In the genomic region with DNA sequence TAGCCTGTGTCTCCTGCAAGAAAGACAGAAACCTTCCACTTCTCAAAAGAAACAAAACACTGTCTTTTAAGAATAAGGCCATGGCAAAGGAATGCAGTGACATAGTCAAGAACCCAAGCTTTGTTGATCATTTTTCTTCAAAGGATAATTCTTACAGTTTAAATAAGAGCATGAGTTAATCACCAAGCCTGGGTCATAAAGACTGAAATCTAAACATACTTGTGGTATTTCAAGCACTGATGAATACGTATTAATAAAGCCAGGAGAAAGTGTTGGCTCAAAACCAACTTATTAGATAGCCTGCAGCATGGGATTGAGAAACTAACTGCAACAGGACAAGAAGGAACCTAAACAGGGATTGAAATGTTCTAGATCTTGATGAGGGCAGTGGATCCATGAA, we compare ENCODE assay signal across 19 cellular contexts.
DNase-seq lines count a peak whose midpoint lies in the region; ATAC-seq lines count a peak whose summit lies in the region.
"Had no signal": no experiment of that assay in that cellular context is flagged by ENCODE, and none has a peak within 500 bp of the region (broad histone marks: within the 10 kb centered on the region; RNA-seq: fewer than 3 reads in every experiment).

No MANE protein-coding gene starts in this region.

- no peak overlapping the region for H2BK12ac ChIP-seq in mesenchymal stem cell (ENCODE audit: low read length in 2 of 2)
- H2BK12ac ChIP-seq in neuronal stem cell (ENCODE audit: low read length) = no peak overlapping the region

- no peak overlapping the region for H2BK120ac ChIP-seq in mesenchymal stem cell (ENCODE audit: low read depth, low read length)
- H2BK120ac ChIP-seq in neuronal stem cell (ENCODE audit: low read depth, low read length) = no peak overlapping the region

- no peak overlapping the region for H3K14ac ChIP-seq in mesenchymal stem cell (ENCODE audit: low read length in 2 of 2)
- H3K14ac ChIP-seq in neuronal stem cell (ENCODE audit: low read length) = no peak overlapping the region

- no peaks in the 10 kb centered on the region for H3K9me3 ChIP-seq in mesenchymal stem cell (ENCODE audit: control insufficient read depth, low read length)
- H3K9me3 ChIP-seq in neuronal stem cell (replicated peaks in 1 of 2; ENCODE audit: control insufficient read depth in 2 of 2, insufficient read depth in 1 of 2, low read depth in 1 of 2, low read length in 2 of 2) = no peaks in the 10 kb centered on the region

- H3K79me1 ChIP-seq in mesenchymal stem cell (replicated peaks; ENCODE audit: low read length, poor library complexity, severe bottlenecking) (no peaks in the 10 kb centered on the region), neuronal stem cell (ENCODE audit: low read depth, low read length) (no peaks in the 10 kb centered on the region)

- H3K4me1 ChIP-seq in mesenchymal stem cell (ENCODE audit: control insufficient read depth, insufficient read depth, low read depth, low read length) (peaks cover 2% of the 10 kb centered on the region), neuronal stem cell (ENCODE audit: control insufficient read depth in 2 of 2, insufficient read depth in 1 of 2, low read depth in 1 of 2, low read length in 2 of 2) (peaks cover 6 to 10% of the 10 kb centered on the region in 2 donors)

- H3K27me3 ChIP-seq in mesenchymal stem cell (ENCODE audit: control insufficient read depth in 1 of 2, insufficient read depth in 1 of 2, low read length in 2 of 2) (peaks cover 0 to 5% of the 10 kb centered on the region in 2 experiments), neuronal stem cell (ENCODE audit: control insufficient read depth in 3 of 3, insufficient read depth in 3 of 3, low read depth in 1 of 3, low read length in 3 of 3) (no peaks in the 10 kb centered on the region)
- H3K27me3 ChIP-seq: neural progenitor cell had no signal

- no peak overlapping the region for H4K91ac ChIP-seq in mesenchymal stem cell (ENCODE audit: low read length)
- no peak overlapping the region for H4K91ac ChIP-seq in neuronal stem cell (ENCODE audit: low read depth, low read length, poor library complexity)

- H3K36me3 ChIP-seq in mesenchymal stem cell (ENCODE audit: control insufficient read depth in 1 of 2, insufficient read depth in 2 of 2, low read depth in 1 of 2, low read length in 2 of 2) = no peaks in the 10 kb centered on the region
- H3K36me3 ChIP-seq in neuronal stem cell (replicated peaks in 1 of 2; ENCODE audit: control insufficient read depth in 2 of 2, insufficient read depth in 2 of 2, low read length in 2 of 2) = peaks cover 0 to 32% of the 10 kb centered on the region in 2 donors
- H3K36me3 ChIP-seq: neural progenitor cell had no signal

- H2BK15ac ChIP-seq in mesenchymal stem cell (ENCODE audit: low read depth, poor library complexity, severe bottlenecking) = no peak overlapping the region
- no peak overlapping the region for H2BK15ac ChIP-seq in neuronal stem cell (ENCODE audit: low read length)

- H3K27ac ChIP-seq in epithelial cell of prostate (no peak overlapping the region), mesenchymal stem cell (ENCODE audit: low read length, poor library complexity, severe bottlenecking) (no peak overlapping the region), neuronal stem cell (replicated peaks; ENCODE audit: low read length) (no peak overlapping the region)
- H3K27ac ChIP-seq: neural progenitor cell had no signal

- H4K8ac ChIP-seq in mesenchymal stem cell (ENCODE audit: low read length) (no peak overlapping the region), neuronal stem cell (ENCODE audit: low read depth, low read length) (no peak overlapping the region)

- H3K23ac ChIP-seq in mesenchymal stem cell (ENCODE audit: low read length in 2 of 2) = no peak overlapping the region
- no peak overlapping the region for H3K23ac ChIP-seq in neuronal stem cell (ENCODE audit: low read depth, low read length, poor library complexity)

- H3K4ac ChIP-seq in mesenchymal stem cell (ENCODE audit: low read depth in 1 of 2, low read length in 2 of 2) (no peak overlapping the region), neuronal stem cell (ENCODE audit: low read length) (no peak overlapping the region)

- no peak overlapping the region for H2BK5ac ChIP-seq in mesenchymal stem cell (ENCODE audit: low read depth, low read length, poor library complexity, severe bottlenecking)
- H2BK5ac ChIP-seq in neuronal stem cell (ENCODE audit: low read length) = no peak overlapping the region

- H3K4me2 ChIP-seq in mesenchymal stem cell (ENCODE audit: low read length, poor library complexity, severe bottlenecking) (no peak overlapping the region), neuronal stem cell (ENCODE audit: insufficient read depth, low read length, poor library complexity, severe bottlenecking) (no peak overlapping the region)
- H3K4me2 ChIP-seq: neural progenitor cell had no signal

- WGBS in mesenchymal stem cell = 14% methylated on average over 1 of the region's 1 CpG
- WGBS in neuronal stem cell (ENCODE audit: extremely low coverage in 2 of 2, insufficient read length in 2 of 2, insufficient replicate concordance in 1 of 2), 2 donors = no CpG with 5 or more reads among the region's 1 CpG

- H3K4me3 ChIP-seq in mesenchymal stem cell (ENCODE audit: insufficient read depth in 1 of 2, low read depth in 1 of 2, low read length in 2 of 2) (no peak overlapping the region), neuronal stem cell (ENCODE audit: low read length in 2 of 2) (no peak overlapping the region)
- H3K4me3 ChIP-seq: neural progenitor cell had no signal

- H2AK5ac ChIP-seq in mesenchymal stem cell (ENCODE audit: low read length, severe bottlenecking) (no peak overlapping the region), neuronal stem cell (ENCODE audit: low read depth, low read length) (no peak overlapping the region)

- ATAC-seq in GM21423 (IDR thresholded peaks at IDR 0.05; ENCODE audit: unreplicated experiment) = no peak
- ATAC-seq: CD8-positive, alpha-beta T cell; Panc1 had no signal

- peak; percentile 83 for DNase-seq in DMS79 (lab: John Stamatoyannopoulos, UW)
- peak; percentile 45 for DNase-seq in NCI-H2029 treated with DMSO at 0.1 percent for 48 hours (lab: John Stamatoyannopoulos, UW)
- peak; percentile 45 for DNase-seq in epithelial cell of prostate (ENCODE audit: low read depth, low spot score)
- DNase-seq in mesenchymal stem cell = peak; percentile 1
- DNase-seq in neuronal stem cell (ENCODE audit: low spot score) = no peak
- no peak for DNase-seq in stimulated activated naive CD4-positive, alpha-beta T cell treated with Interleukin-2 at 50 U/mL for 16 hours (lab: John Stamatoyannopoulos, UW)
- no peak for DNase-seq in NCI-H187 treated with DMSO at 0.1 percent for 48 hours (lab: John Stamatoyannopoulos, UW)
- DNase-seq: activated CD8-positive, alpha-beta memory T cell treated with anti-CD3 and anti-CD28 coated beads for 24 hours; CD8-positive, alpha-beta T cell; cortex of kidney; DMS53; foreskin fibroblast; NCI-H1417 treated with DMSO at 0.1 percent for 48 hours; NCI-H774; stimulated activated CD4-positive, alpha-beta T cell treated with anti-CD3 and anti-CD28 coated beads, Interleukin-12 subunit alpha, Interleukin-12 subunit beta, amount 100 ng/mL, for 4 hours; stimulated activated CD8-positive, alpha-beta memory T cell treated with anti-CD3 and anti-CD28 coated beads, Interleukin-4, amount 100 ng/mL, for 48 hours had no signal

- H2AFZ ChIP-seq in mesenchymal stem cell (ENCODE audit: low read depth, low read length) (no peak overlapping the region), neuronal stem cell (ENCODE audit: low read length) (no peak overlapping the region)
- H2AFZ ChIP-seq: neural progenitor cell had no signal

- H3K9ac ChIP-seq in mesenchymal stem cell (ENCODE audit: low read length) (no peak overlapping the region), neuronal stem cell (ENCODE audit: low read depth, low read length, poor library complexity) (no peak overlapping the region)
- H3K9ac ChIP-seq: neural progenitor cell had no signal

- H3K18ac ChIP-seq in mesenchymal stem cell (ENCODE audit: low read depth in 1 of 2, low read length in 2 of 2) = no peak overlapping the region
- no peak overlapping the region for H3K18ac ChIP-seq in neuronal stem cell (ENCODE audit: low read length)

Comparison
In these comparisons a context has a peak if more than half of its experiments do, and no peak if none do; other contexts are left out.
1. DNase-seq: peak in DMS79 (single experiment), NCI-H2029 treated with DMSO at 0.1 percent for 48 hours (single experiment), epithelial cell of prostate (single experiment) and mesenchymal stem cell (single experiment); none in neuronal stem cell (single experiment), stimulated activated naive CD4-positive, alpha-beta T cell treated with Interleukin-2 at 50 U/mL for 16 hours (single experiment) and NCI-H187 treated with DMSO at 0.1 percent for 48 hours (single experiment).